In genomic region chr11:60447070-60447469, GRCh38 we compare ENCODE assay signal across 25 cellular contexts. TPM values are rescaled to one million over a fixed set of nuclear protein-coding genes. Genes with fewer than 3 reads are reported as not detected.
DNase-seq lines count a peak whose midpoint lies in the region; ATAC-seq, FAIRE-seq and TF ChIP-seq lines count a peak whose summit lies in the region.
"Had no signal": no experiment of that assay in that cellular context is flagged by ENCODE, and none has a peak within 500 bp of the region (broad histone marks: within the 10 kb centered on the region; RNA-seq: fewer than 3 reads in every experiment).

No MANE protein-coding gene starts in this region.

- no peaks in the 10 kb centered on the region for H3K27me3 Mint-ChIP-seq in CD4-positive, alpha-beta memory T cell
- H3K27me3 Mint-ChIP-seq in T-helper 17 cell = no peaks in the 10 kb centered on the region
- H3K27me3 Mint-ChIP-seq in natural killer cell (ENCODE audit: low read depth in 2 of 2) = no peaks in the 10 kb centered on the region
- no peaks in the 10 kb centered on the region for H3K27me3 Mint-ChIP-seq in nephron progenitor cell (ENCODE audit: low read depth, poor library complexity)
- H3K27me3 Mint-ChIP-seq: activated CD4-positive, alpha-beta T cell treated with anti-CD3 and anti-CD28 coated beads for 36 hours; activated naive CD8-positive, alpha-beta T cell treated with anti-CD3 and anti-CD28 coated beads for 36 hours; stimulated activated naive CD8-positive, alpha-beta T cell treated with anti-CD3 and anti-CD28 coated beads, Interleukin-15, amount 100 ng/mL, for 72 hours had no signal

- intact Hi-C loops in CD4-positive, alpha-beta memory T cell (cut with micrococcal nuclease) = no loop called here
- intact Hi-C loops in natural killer cell (cut with micrococcal nuclease) = no loop called here

- peak overlapping the region in 4 of 7 donors; percentile 30 to 91 (median 79) for H3K27ac Mint-ChIP-seq in CD4-positive, alpha-beta memory T cell
- peak overlapping the region; percentile 89 for H3K27ac Mint-ChIP-seq in T-helper 17 cell
- H3K27ac Mint-ChIP-seq in natural killer cell = peak overlapping the region; percentile 80 to 89
- H3K27ac Mint-ChIP-seq in nephron progenitor cell = no peak overlapping the region
- H3K27ac Mint-ChIP-seq: activated CD4-positive, alpha-beta T cell treated with anti-CD3 and anti-CD28 coated beads for 36 hours; activated T-helper 1 cell treated with anti-CD3 and anti-CD28 coated beads, Interleukin-12 subunit alpha, Interleukin-12 subunit beta, Interleukin-2, Interleukin-4 antibody, amounts not matched to agents 30 ng/mL and 10 ng/mL and 1 ng/mL, durations not matched to agents 14 hours and 24 hours and 36 hours had no signal

- peaks cover 16% of the 10 kb centered on the region for H3K4me1 ChIP-seq in CD4-positive, alpha-beta memory T cell (ENCODE audit: insufficient read depth, low read length)
- H3K4me1 ChIP-seq: tibial artery had no signal

- no peak overlapping the region for H3K4me3 ChIP-seq in CD4-positive, alpha-beta memory T cell (ENCODE audit: low read length in 2 of 2)
- H3K4me3 ChIP-seq: mucosa of descending colon, smooth muscle cell, tibial artery had no signal

- CTCF ChIA-PET in CD4-positive, alpha-beta memory T cell (lab: Charles Lee; ENCODE audit: partially characterized antibody) = no interaction called here

- peak overlapping the region; percentile 1 for H3K27ac ChIP-seq in CD4-positive, alpha-beta memory T cell (ENCODE audit: low read depth, low read length)
- H3K27ac ChIP-seq: tibial artery had no signal

- H3K36me3 ChIP-seq in CD4-positive, alpha-beta memory T cell (ENCODE audit: insufficient read depth, low read length) = no peaks in the 10 kb centered on the region
- H3K36me3 ChIP-seq: tibial artery had no signal

- H3K9me3 Mint-ChIP-seq in CD4-positive, alpha-beta memory T cell = peaks cover 0 to 6% (median 0%) of the 10 kb centered on the region in 8 donors
- H3K9me3 Mint-ChIP-seq in natural killer cell (no peaks in the 10 kb centered on the region), nephron progenitor cell (peaks cover 12% of the 10 kb centered on the region)
- H3K9me3 Mint-ChIP-seq: activated T-helper 1 cell treated with anti-CD3 and anti-CD28 coated beads, Interleukin-12 subunit alpha, Interleukin-12 subunit beta, Interleukin-2, Interleukin-4 antibody, amounts not matched to agents 30 ng/mL and 10 ng/mL and 1 ng/mL, durations not matched to agents 14 hours and 24 hours and 36 hours; stimulated activated naive CD8-positive, alpha-beta T cell treated with anti-CD3 and anti-CD28 coated beads, Interleukin-15, amount 100 ng/mL, for 72 hours had no signal

- no peak for DNase-seq in CD4-positive, alpha-beta memory T cell
- DNase-seq in GM12892 (ENCODE audit: insufficient read length) = no peak
- no peak for DNase-seq in T-helper 17 cell
- no peak for DNase-seq in natural killer cell
- no peak for DNase-seq in nephron progenitor cell
- no peak for DNase-seq in kidney glomerular epithelial cell (lab: John Stamatoyannopoulos, UW)
- DNase-seq: activated naive CD8-positive, alpha-beta T cell treated with anti-CD3 and anti-CD28 coated beads for 36 hours; effector CD4-positive, alpha-beta T cell; hypothalamus; NCI-H146; stimulated activated CD4-positive, alpha-beta T cell treated with anti-CD3 and anti-CD28 coated beads, Interleukin-4, amount 100 ng/mL, for 24 hours; stimulated activated naive CD8-positive, alpha-beta T cell treated with anti-CD3 and anti-CD28 coated beads, Interleukin-15, amount 100 ng/mL, for 72 hours; tibial artery had no signal

- no peak for ATAC-seq in T-helper 17 cell
- ATAC-seq in natural killer cell = no peak
- no peak for ATAC-seq in HG03280 (IDR thresholded peaks at IDR 0.05; ENCODE audit: unreplicated experiment)
- ATAC-seq: esophagus mucosa, Right ventricle myocardium inferior had no signal

- H3K36me3 Mint-ChIP-seq in CD4-positive, alpha-beta memory T cell = no peaks in the 10 kb centered on the region
- no peaks in the 10 kb centered on the region for H3K36me3 Mint-ChIP-seq in T-helper 17 cell (ENCODE audit: low read depth)
- H3K36me3 Mint-ChIP-seq in natural killer cell = no peaks in the 10 kb centered on the region
- H3K36me3 Mint-ChIP-seq in nephron progenitor cell (ENCODE audit: low read depth) = no peaks in the 10 kb centered on the region
- H3K36me3 Mint-ChIP-seq: activated naive CD8-positive, alpha-beta T cell treated with anti-CD3 and anti-CD28 coated beads for 36 hours had no signal

- POLR2A ChIA-PET in CD4-positive, alpha-beta memory T cell (lab: Charles Lee; ENCODE audit: partially characterized antibody) = no interaction called here

- no peak for TF ChIP-seq POLR2A in GM12892 (IDR thresholded peaks at IDR 0.05; ENCODE audit: low read depth, low read length)

- peak; percentile 94 for FAIRE-seq in GM12892 (lab: Jason Lieb, UNC)
- FAIRE-seq: D721Med, frontal cortex, H54, islet of Langerhans had no signal

- peaks cover 15 to 24% (median 18%) of the 10 kb centered on the region in 4 donors for H3K4me1 Mint-ChIP-seq in CD4-positive, alpha-beta memory T cell
- H3K4me1 Mint-ChIP-seq in T-helper 17 cell (peaks cover 19% of the 10 kb centered on the region), natural killer cell (peaks cover 18 to 20% of the 10 kb centered on the region in 2 donors), nephron progenitor cell (no peaks in the 10 kb centered on the region)

- TF ChIP-seq CTCF in natural killer cell (IDR thresholded peaks at IDR 0.05) = no peak
- no peak for TF ChIP-seq CTCF in nephron progenitor cell (IDR thresholded peaks at IDR 0.05)

- H3K4me3 Mint-ChIP-seq in CD4-positive, alpha-beta memory T cell = peak overlapping the region in 4 of 8 donors; percentile 5 to 92 (median 86)
- peak overlapping the region; percentile 86 for H3K4me3 Mint-ChIP-seq in T-helper 17 cell
- peak overlapping the region; percentile 97 for H3K4me3 Mint-ChIP-seq in natural killer cell
- no peak overlapping the region for H3K4me3 Mint-ChIP-seq in nephron progenitor cell

- H3K27me3 ChIP-seq in CD4-positive, alpha-beta memory T cell (ENCODE audit: insufficient read depth, low read length) = no peaks in the 10 kb centered on the region
- H3K27me3 ChIP-seq: tibial artery had no signal

- H3K9me3 ChIP-seq in CD4-positive, alpha-beta memory T cell (ENCODE audit: control insufficient read depth in 1 of 2, low read length in 2 of 2) = no peaks in the 10 kb centered on the region
- H3K9me3 ChIP-seq in T-helper 17 cell (ENCODE audit: control insufficient read depth, low read length, poor library complexity, severe bottlenecking) = no peaks in the 10 kb centered on the region
- H3K9me3 ChIP-seq: mucosa of descending colon, tibial artery had no signal

RNA-seq across cellular contexts. Expression of gene MS4A1, which starts 8.6 kb away (rescaled TPM):
- total RNA-seq in CD4-positive, alpha-beta memory T cell = 1 to 10 TPM; 4.7 to 5.7 TPM
- polyA plus RNA-seq in CD4-positive, alpha-beta memory T cell = 10 to 100 TPM in 1 of 2 donors, 1 to 10 TPM in 1; 1.0 to 10.2 TPM
- polyA plus RNA-seq in GM12892 (2012; ENCODE audit: missing spikeins) = 400 TPM
- 10 to 100 TPM in 1 of 2 donors, under 1 TPM in 1; 0.50 to 27.9 TPM for total RNA-seq in T-helper 17 cell
- 1 to 10 TPM; 4.8 to 7.1 (median 6.7) TPM for total RNA-seq in natural killer cell
- total RNA-seq: activated CD4-positive, alpha-beta T cell treated with anti-CD3 and anti-CD28 coated beads for 36 hours; activated T-helper 1 cell treated with anti-CD3 and anti-CD28 coated beads, Interleukin-12 subunit alpha, Interleukin-12 subunit beta, Interleukin-2, Interleukin-4 antibody, amounts not matched to agents 30 ng/mL and 10 ng/mL and 1 ng/mL, durations not matched to agents 14 hours and 24 hours and 36 hours; Right ventricle myocardium inferior; smooth muscle cell had no signal
- polyA plus RNA-seq: smooth muscle cell had no signal

RNA-seq across cellular contexts. Expression of gene MS4A5, which starts 17.7 kb away (rescaled TPM):
- total RNA-seq in CD4-positive, alpha-beta memory T cell = not detected
- not detected for polyA plus RNA-seq in CD4-positive, alpha-beta memory T cell
- polyA plus RNA-seq in GM12892 (2012; ENCODE audit: missing spikeins) = not detected
- not detected for total RNA-seq in T-helper 17 cell
- total RNA-seq in natural killer cell = not detected
- total RNA-seq: activated CD4-positive, alpha-beta T cell treated with anti-CD3 and anti-CD28 coated beads for 36 hours; activated naive CD8-positive, alpha-beta T cell treated with anti-CD3 and anti-CD28 coated beads for 36 hours; activated T-helper 1 cell treated with anti-CD3 and anti-CD28 coated beads, Interleukin-12 subunit alpha, Interleukin-12 subunit beta, Interleukin-2, Interleukin-4 antibody, amounts not matched to agents 30 ng/mL and 10 ng/mL and 1 ng/mL, durations not matched to agents 14 hours and 24 hours and 36 hours; esophagus mucosa; frontal cortex; liver; mucosa of descending colon; Right ventricle myocardium inferior; smooth muscle cell had no signal
- polyA plus RNA-seq: liver, smooth muscle cell had no signal

RNA-seq across cellular contexts. Expression of gene MS4A12, which starts 45.5 kb away (rescaled TPM):
- not detected for total RNA-seq in CD4-positive, alpha-beta memory T cell
- polyA plus RNA-seq in CD4-positive, alpha-beta memory T cell = not detected
- polyA plus RNA-seq in GM12892 (2012; ENCODE audit: missing spikeins) = not detected
- total RNA-seq in T-helper 17 cell = not detected
- total RNA-seq in natural killer cell = not detected
- total RNA-seq: activated CD4-positive, alpha-beta T cell treated with anti-CD3 and anti-CD28 coated beads for 36 hours; activated naive CD8-positive, alpha-beta T cell treated with anti-CD3 and anti-CD28 coated beads for 36 hours; activated T-helper 1 cell treated with anti-CD3 and anti-CD28 coated beads, Interleukin-12 subunit alpha, Interleukin-12 subunit beta, Interleukin-2, Interleukin-4 antibody, amounts not matched to agents 30 ng/mL and 10 ng/mL and 1 ng/mL, durations not matched to agents 14 hours and 24 hours and 36 hours; esophagus mucosa; frontal cortex; liver; Right ventricle myocardium inferior; smooth muscle cell had no signal
- polyA plus RNA-seq: liver, smooth muscle cell had no signal

RNA-seq across cellular contexts. Expression of gene MS4A14, which starts 50.8 kb away (rescaled TPM):
- not detected for total RNA-seq in CD4-positive, alpha-beta memory T cell
- not detected for polyA plus RNA-seq in CD4-positive, alpha-beta memory T cell
- 1.2 TPM for polyA plus RNA-seq in GM12892 (2012; ENCODE audit: missing spikeins)
- total RNA-seq in T-helper 17 cell (under 1 TPM in 1 of 2 donors, not detected in 1; 0.60 TPM), natural killer cell (under 1 TPM; 0.34 to 0.80 (median 0.78) TPM)
- total RNA-seq: activated CD4-positive, alpha-beta T cell treated with anti-CD3 and anti-CD28 coated beads for 36 hours; activated naive CD8-positive, alpha-beta T cell treated with anti-CD3 and anti-CD28 coated beads for 36 hours; activated T-helper 1 cell treated with anti-CD3 and anti-CD28 coated beads, Interleukin-12 subunit alpha, Interleukin-12 subunit beta, Interleukin-2, Interleukin-4 antibody, amounts not matched to agents 30 ng/mL and 10 ng/mL and 1 ng/mL, durations not matched to agents 14 hours and 24 hours and 36 hours; frontal cortex; smooth muscle cell had no signal
- polyA plus RNA-seq: smooth muscle cell had no signal
